In genomic region chrX:22135994-22136684, GRCh38 we compare ENCODE assay signal across 8 cellular contexts.
A peak's percentile ranks its signal among the peaks of the same experiment; 100 is the strongest.
DNase-seq lines count a peak whose midpoint lies in the region; ATAC-seq and TF ChIP-seq lines count a peak whose summit lies in the region.

No MANE protein-coding gene starts in this region.

- H3K4me2 ChIP-seq in BLaER1 = peak overlapping the region; percentile 62

- intact Hi-C loops in adrenal gland (cut with DNase I) (no loop called here), left ventricle myocardium superior (cut with micrococcal nuclease) (no loop called here)

- H4K20me1 ChIP-seq in BLaER1 = no peaks in the 10 kb centered on the region

- 9 to 28% (median 21%) methylated on average over 9 to 11 of the region's 11 CpGs for WGBS in adrenal gland, 4 donors

- no peaks in the 10 kb centered on the region for H3K36me3 ChIP-seq in BLaER1
- H3K36me3 ChIP-seq in adrenal gland (replicated peaks in 1 of 2) = no peaks in the 10 kb centered on the region

- H3K27me3 ChIP-seq in BLaER1 (no peaks in the 10 kb centered on the region), adrenal gland (peaks cover 12% of the 10 kb centered on the region)

- H3K9me3 ChIP-seq in BLaER1 (no peaks in the 10 kb centered on the region), adrenal gland (replicated peaks in 1 of 3) (no peaks in the 10 kb centered on the region)

- peak overlapping the region; percentile 9; the same call in 1 of the 2 replicates for H3K9ac ChIP-seq in BLaER1

- H3K4me1 ChIP-seq in BLaER1 (peaks cover 41% of the 10 kb centered on the region), adrenal gland (replicated peaks in 1 of 2) (no peaks in the 10 kb centered on the region)

- TF ChIP-seq POLR2A in adrenal gland (IDR thresholded peaks at IDR 0.05) = no peak

- peak overlapping the region; percentile 35 for H3K27ac ChIP-seq in BLaER1
- H3K27ac ChIP-seq in adrenal gland = peak overlapping the region in 1 of 5 donors; percentile 15

- peak; percentile 49 for ATAC-seq in left ventricle myocardium superior
- ATAC-seq in HG03045 (IDR thresholded peaks at IDR 0.05; ENCODE audit: unreplicated experiment) = no peak

- H3K4me3 ChIP-seq in BLaER1 (no peak overlapping the region), adrenal gland (no peak overlapping the region), retinal pigment epithelial cell (ENCODE audit: low read length) (no peak overlapping the region)

- peak; percentile 73 for DNase-seq in NCI-H2107 treated with DMSO at 0.1 percent for 48 hours (lab: John Stamatoyannopoulos, UW; ENCODE audit: unreplicated experiment)
- DNase-seq in adrenal gland = peak; percentile 23 to 57 (median 47)
- no peak for DNase-seq in left ventricle myocardium superior
- DNase-seq in retinal pigment epithelial cell (ENCODE audit: low read depth) = no peak
- DNase-seq in activated CD4-positive, CD25-positive, alpha-beta regulatory T cell (lab: John Stamatoyannopoulos, UW) = no peak

- TF ChIP-seq CTCF in GM12874 (IDR thresholded peaks at IDR 0.05; ENCODE audit: insufficient read depth, low read depth, low read length) (peak; percentile 23; the same call in 1 of the 2 replicates), adrenal gland (IDR thresholded peaks at IDR 0.05) (peak; percentile 45 to 82 (median 58)), retinal pigment epithelial cell (conservative IDR thresholded peaks at IDR 0.05; ENCODE audit: low read depth, low read length) (peak; percentile 55)

Comparison
In these comparisons a context has a peak if more than half of its experiments do, and no peak if none do; other contexts are left out.
1. DNase-seq: peak in NCI-H2107 treated with DMSO at 0.1 percent for 48 hours (single experiment) and adrenal gland (7 of 7); none in left ventricle myocardium superior (single experiment), retinal pigment epithelial cell (single experiment) and activated CD4-positive, CD25-positive, alpha-beta regulatory T cell (0 of 4).
2. Peak in every context shown above with its lines, with median percentiles within 50 percentile points of each other: CTCF ChIP-seq.